Comparison of ENCODE assay signal across 8 cellular contexts in the genomic region with DNA sequence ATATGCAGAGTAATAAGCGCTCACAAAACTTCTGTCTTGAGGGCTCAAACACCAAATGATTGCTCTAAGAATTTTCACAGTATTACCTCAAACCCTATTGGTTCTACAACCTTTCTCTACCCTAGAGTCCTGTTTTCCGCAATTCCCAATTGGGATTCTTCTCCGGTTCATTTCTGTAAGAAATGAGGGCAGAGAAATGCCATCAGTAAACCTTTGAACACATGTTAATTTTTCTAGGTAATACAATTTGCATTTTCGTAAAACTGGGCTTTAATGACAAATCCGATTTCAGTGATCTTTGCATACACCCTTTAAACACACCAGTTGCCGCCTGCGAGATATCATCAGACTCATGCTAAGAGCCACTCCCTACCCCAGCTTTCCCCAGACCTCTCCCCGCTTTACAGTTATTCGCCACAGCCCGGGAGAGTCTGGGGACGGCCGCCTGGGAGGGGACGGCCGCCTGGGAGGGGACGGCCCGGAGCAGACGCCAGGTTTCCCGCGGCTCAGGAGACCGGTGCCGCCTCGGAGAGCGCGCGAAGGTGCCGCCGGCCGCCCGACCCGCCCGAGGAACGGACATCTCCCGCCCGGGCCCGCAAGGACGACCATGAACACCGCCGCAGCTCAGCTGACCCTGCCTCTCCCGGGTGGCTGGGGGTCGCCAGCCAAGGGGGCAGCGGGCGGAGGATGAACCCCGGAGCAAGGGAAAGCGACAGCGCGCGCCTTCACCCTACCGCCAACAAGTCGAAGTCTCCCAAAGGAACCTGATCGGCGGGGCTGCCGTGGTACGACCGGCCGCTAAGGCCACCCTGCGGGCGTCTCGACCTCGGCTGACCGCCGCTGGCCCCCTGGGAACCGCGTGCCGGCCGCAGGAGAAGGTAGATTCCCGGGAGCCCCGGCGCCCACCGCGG. TPM values are rescaled to one million over a fixed set of nuclear protein-coding genes. Genes with fewer than 3 reads are reported as not detected.
DNase-seq lines count a peak whose midpoint lies in the region; ATAC-seq and TF ChIP-seq lines count a peak whose summit lies in the region.

No MANE protein-coding gene starts in this region.

- H3K9ac ChIP-seq in IMR-90 (ENCODE audit: low read depth, low read length): peak overlapping the region; percentile 66

- intact Hi-C loops in IMR-90 (cut with micrococcal nuclease): no loop called here
- intact Hi-C loops in left lung (cut with DNase I): no loop called here

- in situ Hi-C loops in IMR-90 (cut with MboI; ENCODE audit: low sequenced_read_pairs): no loop called here

- H2AK9ac ChIP-seq in IMR-90 (replicated peaks; ENCODE audit: low read depth, low read length, poor library complexity): peak overlapping the region; percentile 92

- H4K8ac ChIP-seq in IMR-90 (ENCODE audit: low read depth in 2 of 2, low read length in 2 of 2): peak overlapping the region; percentile 59 to 74; a peak in 2 of 4 replicates

- H2AFZ ChIP-seq in IMR-90 (replicated peaks; ENCODE audit: low read length, poor library complexity): peak overlapping the region; percentile 97

- H3K27ac ChIP-seq in IMR-90 (ENCODE audit: insufficient read depth, low read length): peak overlapping the region; percentile 99
- H3K27ac ChIP-seq in cingulate gyrus (ENCODE audit: low read depth, low read length): peak overlapping the region; percentile 99
- H3K27ac ChIP-seq in left lung: peak overlapping the region; percentile 97 to 99

- H3K36me3 ChIP-seq in IMR-90 (ENCODE audit: control insufficient read depth, insufficient read depth, low read length): no peaks in the 10 kb centered on the region
- H3K36me3 ChIP-seq in left lung: no peaks in the 10 kb centered on the region

- peak overlapping the region; percentile 92 for H3K4me2 ChIP-seq in IMR-90 (ENCODE audit: low read depth, low read length)

- H2BK20ac ChIP-seq in IMR-90 (ENCODE audit: low read depth, low read length): no peak overlapping the region

- CTCF ChIA-PET in IMR-90 (lab: Yijun Ruan, JAX): interaction anchor here (1.2 kb wide), 1 partner anchor 20 kb away, joined by 4 read pairs; no protein-coding TSS in a partner anchor

- H3K9me3 ChIP-seq in IMR-90 (ENCODE audit: control insufficient read depth, insufficient read depth, low read length): no peaks in the 10 kb centered on the region
- H3K9me3 ChIP-seq in left lung: no peaks in the 10 kb centered on the region

- no peak; the same call in 1 of the 2 replicates for TF ChIP-seq POLR2A in IMR-90 (IDR thresholded peaks at IDR 0.05; ENCODE audit: low read depth, low read length)

- H3K79me1 ChIP-seq in IMR-90 (ENCODE audit: low read depth in 1 of 2, low read length in 2 of 2): peaks cover 11 to 19% of the 10 kb centered on the region in 2 experiments; a peak in 3 of 4 replicates

- H4K5ac ChIP-seq in IMR-90 (ENCODE audit: low read depth, low read length): no peak overlapping the region

- no peak for TF ChIP-seq RAD21 in IMR-90 (IDR thresholded peaks at IDR 0.05; ENCODE audit: low read length)

- H2BK5ac ChIP-seq in IMR-90 (ENCODE audit: low read depth, low read length, poor library complexity, severe bottlenecking): peak overlapping the region; percentile 59

- no peak overlapping the region for H2BK15ac ChIP-seq in IMR-90 (ENCODE audit: low read depth, low read length)

- H3K4me1 ChIP-seq in IMR-90 (ENCODE audit: control insufficient read depth, insufficient read depth, low read length) (no peaks in the 10 kb centered on the region), left lung (peaks cover 0 to 33% of the 10 kb centered on the region in 2 donors)

- no peak overlapping the region; the same call in 1 of the 2 replicates for H2BK120ac ChIP-seq in IMR-90 (ENCODE audit: low read depth, low read length)

- no peaks in the 10 kb centered on the region; the same call in 1 of the 2 replicates for H3K9me1 ChIP-seq in IMR-90 (ENCODE audit: insufficient read depth, low read length)

- H3K14ac ChIP-seq in IMR-90 (replicated peaks; ENCODE audit: low read depth, low read length): peak overlapping the region; percentile 39; the same call in 1 of the 2 replicates

- WGBS in IMR-90 (ENCODE audit: extremely low coverage in 2 of 2, insufficient read length in 1 of 2), 2 experiments: 0% methylated on average over 34 of the region's 70 CpGs; no CpG with 5 or more reads in 1 of the 2 experiments

- no TSS peak for BruUV-seq in IMR-90 (replicated peaks; lab: Mats Ljungman, UMichigan)

- peak overlapping the region; percentile 48; the same call in 1 of the 2 replicates for H3K4ac ChIP-seq in IMR-90 (ENCODE audit: low read depth, low read length)

- ATAC-seq in GM21619 (IDR thresholded peaks at IDR 0.05; ENCODE audit: unreplicated experiment) (peak; percentile 37), IMR-90 (ENCODE audit: low read depth) (peak; percentile 70), left lung (peak; percentile 82)

- H4K91ac ChIP-seq in IMR-90 (ENCODE audit: insufficient read depth, low read depth, low read length): no peak overlapping the region; the same call in 1 of the 2 replicates

- TF ChIP-seq CTCF in IMR-90 (conservative IDR thresholded peaks at IDR 0.05; ENCODE audit: low read depth, low read length): no peak
- TF ChIP-seq CTCF in left lung (IDR thresholded peaks at IDR 0.05): no peak

- peak overlapping the region; percentile 80 for H3K23ac ChIP-seq in IMR-90 (ENCODE audit: low read depth, low read length)

- H3K18ac ChIP-seq in IMR-90 (ENCODE audit: low read depth, low read length): no peak overlapping the region

- H3K56ac ChIP-seq in IMR-90 (ENCODE audit: extremely low read depth, insufficient read depth, low read length): 0 out of 2 replicates have a peak overlapping the region, but pooled peaks have one; percentile 47

- dilution Hi-C loops in IMR-90 (cut with HindIII; ENCODE audit: low sequenced_read_pairs, unreplicated experiment): no loop called here

- DNase-seq in SHP77 (lab: John Stamatoyannopoulos, UW): peak; percentile 27 to 38
- DNase-seq in SHP77 treated with DMSO at 0.1 percent for 48 hours (lab: John Stamatoyannopoulos, UW): no peak
- peak; percentile 34 for DNase-seq in IMR-90
- DNase-seq in T-helper 1 cell: peak in 3 of 5 donors; percentile 25 to 42 (median 26)
- peak in 1 of 2 donors; percentile 89 for DNase-seq in left lung
- peak; percentile 0 to 23 for DNase-seq in stimulated activated CD8-positive, alpha-beta memory T cell treated with anti-CD3 and anti-CD28 coated beads, Interleukin-15, amount 100 ng/mL, for 4 hours (ENCODE audit: low read depth in 2 of 2)

- H2AK5ac ChIP-seq in IMR-90 (ENCODE audit: low read depth, low read length): no peak overlapping the region

- H4K20me1 ChIP-seq in IMR-90 (ENCODE audit: insufficient read depth, low read length): no peaks in the 10 kb centered on the region; the same call in 1 of the 2 replicates

- peak overlapping the region; percentile 95 for H3K4me3 ChIP-seq in IMR-90 (ENCODE audit: insufficient read depth, low read depth, low read length)
- H3K4me3 ChIP-seq in left lung: peak overlapping the region; percentile 89 to 93

- no peaks in the 10 kb centered on the region for H3K27me3 ChIP-seq in IMR-90 (ENCODE audit: control insufficient read depth, insufficient read depth, low read length)
- H3K27me3 ChIP-seq in left lung: no peaks in the 10 kb centered on the region

- POLR2A ChIA-PET in IMR-90 (lab: Charles Lee; ENCODE audit: unreplicated experiment): no interaction called here

TF ChIP-seq in IMR-90, 13 proteins besides CTCF, POLR2A, EP300 and RAD21:
- no peak for TF ChIP-seq MAZ (IDR thresholded peaks at IDR 0.05; ENCODE audit: borderline replicate concordance, low read depth, low read length)
- TF ChIP-seq SMC3 (IDR thresholded peaks at IDR 0.05; ENCODE audit: low read depth, low read length): no peak
- no peak for TF ChIP-seq BHLHE40 (IDR thresholded peaks at IDR 0.05; ENCODE audit: low read depth, low read length)

RNA-seq across cellular contexts. Expression of gene SMC6, which starts 0.5 kb away (rescaled TPM):
- 10.4 and 18.3 TPM in 2 replicates for total RNA-seq in IMR-90 (2012; rRNA removed)
- 5.2 and 6.5 TPM in 2 replicates for polyA plus RNA-seq in IMR-90 (2012; rRNA removed)
- polyA plus RNA-seq in IMR-90 (2012; cell fraction: cytosol; rRNA removed): 0.58 and 0.68 TPM in 2 replicates
- 1.5 and 12.9 TPM in 2 replicates for polyA plus RNA-seq in IMR-90 (2012; cell fraction: nucleus; rRNA removed; ENCODE audit: low replicate concordance)
- 10 to 100 TPM; 18.5 to 19.9 TPM for total RNA-seq in left lung

RNA-seq across cellular contexts. Expression of gene GEN1, which starts 0.8 kb away (rescaled TPM):
- total RNA-seq in IMR-90 (2012; rRNA removed) (7.9 and 18.1 TPM in 2 replicates), left lung (1 to 10 TPM; 7.5 to 9.6 TPM)
- polyA plus RNA-seq in IMR-90 (2012; rRNA removed): 4.4 and 8.3 TPM in 2 replicates
- polyA plus RNA-seq in IMR-90 (2012; cell fraction: cytosol; rRNA removed): 0.24 and 0.37 TPM in 2 replicates
- 6.6 and 25.3 TPM in 2 replicates for polyA plus RNA-seq in IMR-90 (2012; cell fraction: nucleus; rRNA removed; ENCODE audit: low replicate concordance)
